ENCODE assay signal across 8 cellular contexts in genomic region chr6:2846873-2847224, GRCh38. TPM values are rescaled to one million over a fixed set of nuclear protein-coding genes. Genes with fewer than 3 reads are reported as not detected.
DNase-seq lines count a peak whose midpoint lies in the region; ATAC-seq and TF ChIP-seq lines count a peak whose summit lies in the region.

No MANE protein-coding gene starts in this region.

- peaks cover 0 to 3% (median 0%) of the 10 kb centered on the region in 5 experiments for H3K9me3 Mint-ChIP-seq in brain

- H3K4me3 Mint-ChIP-seq in brain, result peak overlapping the region in 4 of 5 experiments; percentile 11 to 30 (median 17)

- H3K27me3 Mint-ChIP-seq in brain, result no peaks in the 10 kb centered on the region

- intact Hi-C loops in left ventricle myocardium inferior (cut with micrococcal nuclease), result loop anchor here (5.0 kb wide), 1 partner anchor 85 kb away; no protein-coding TSS in a partner anchor
- intact Hi-C loops in cardiac septum (cut with DNase I), result loop anchor here (1.0 to 10.0 kb wide), 4 partner anchors 65 to 208 kb away; no protein-coding TSS in a partner anchor
- intact Hi-C loops in aorta (cut with DNase I), result loop anchor here (2.0 kb wide), 1 partner anchor 86 kb away; no protein-coding TSS in a partner anchor

- peaks cover 26% of the 10 kb centered on the region for H3K4me1 Mint-ChIP-seq in brain

- H3K36me3 ChIP-seq in left ventricle myocardium inferior, result no peaks in the 10 kb centered on the region
- no peaks in the 10 kb centered on the region for H3K36me3 ChIP-seq in muscle layer of colon (ENCODE audit: insufficient read depth, low read length)
- H3K36me3 ChIP-seq in aorta (ENCODE audit: control insufficient read depth in 1 of 2, insufficient read depth in 2 of 2, low read length in 1 of 2), result no peaks in the 10 kb centered on the region

- 14 to 18% methylated on average over 1 of the region's 1 CpG for WGBS in aorta, 2 donors

- no peak for ATAC-seq in aorta (ENCODE audit: low FRiP score)
- no peak for ATAC-seq in HG03571 (IDR thresholded peaks at IDR 0.05; ENCODE audit: unreplicated experiment)

- peaks cover 43% of the 10 kb centered on the region for H3K4me1 ChIP-seq in left ventricle myocardium inferior
- H3K4me1 ChIP-seq in muscle layer of colon (ENCODE audit: insufficient read depth, low read length), result peaks cover 12% of the 10 kb centered on the region
- no peaks in the 10 kb centered on the region for H3K4me1 ChIP-seq in aorta (ENCODE audit: control insufficient read depth in 1 of 2, insufficient read depth in 2 of 2, low read length in 2 of 2)

- no peaks in the 10 kb centered on the region for H3K36me3 Mint-ChIP-seq in brain

- H3K9me3 ChIP-seq in left ventricle myocardium inferior (replicated peaks) (no peaks in the 10 kb centered on the region), muscle layer of colon (ENCODE audit: low read length) (no peaks in the 10 kb centered on the region), aorta (ENCODE audit: control insufficient read depth, low read length) (no peaks in the 10 kb centered on the region)

- H3K4me3 ChIP-seq in left ventricle myocardium inferior (peak overlapping the region; percentile 7), muscle layer of colon (ENCODE audit: low read depth in 1 of 2, low read length in 2 of 2) (peak overlapping the region in 1 of 2 donors; percentile 15), aorta (ENCODE audit: low read length in 2 of 2) (peak overlapping the region in 1 of 2 donors; percentile 19)

- H3K27me3 ChIP-seq in left ventricle myocardium inferior (ENCODE audit: low read depth), result no peaks in the 10 kb centered on the region
- H3K27me3 ChIP-seq in muscle layer of colon (ENCODE audit: control insufficient read depth in 1 of 2, insufficient read depth in 2 of 2, low read length in 2 of 2), result no peaks in the 10 kb centered on the region
- H3K27me3 ChIP-seq in aorta (ENCODE audit: control insufficient read depth in 1 of 2, insufficient read depth in 2 of 2, low read length in 1 of 2), result no peaks in the 10 kb centered on the region

- peak overlapping the region; percentile 36 for H3K9ac ChIP-seq in muscle layer of colon (ENCODE audit: low read length)

- H3K27ac Mint-ChIP-seq in brain, result peak overlapping the region in 4 of 5 experiments; percentile 15 to 80 (median 42)

- peak overlapping the region; percentile 75 for H3K27ac ChIP-seq in left ventricle myocardium inferior (replicated peaks)
- peak overlapping the region; percentile 83 for H3K27ac ChIP-seq in muscle layer of colon (ENCODE audit: low read depth, low read length)
- H3K27ac ChIP-seq in aorta (ENCODE audit: low read depth in 1 of 2, low read length in 2 of 2), result peak overlapping the region; percentile 36 to 90

- TF ChIP-seq CTCF in left ventricle myocardium inferior (IDR thresholded peaks at IDR 0.05; ENCODE audit: borderline replicate concordance) (no peak), brain (conservative IDR thresholded peaks at IDR 0.05) (no peak)

- DNase-seq in left ventricle myocardium inferior, result no peak
- DNase-seq in cardiac septum (ENCODE audit: low spot score), result no peak
- DNase-seq in aorta, result no peak
- no peak for DNase-seq in ureter (ENCODE audit: low spot score)
- no peak for DNase-seq in NCI-H510A treated with DMSO at 0.1 percent for 48 hours (lab: John Stamatoyannopoulos, UW)

RNA-seq across cellular contexts. Expression of gene SERPINB1, which starts 5.2 kb away (rescaled TPM):
- total RNA-seq in left ventricle myocardium inferior (23.4 TPM), cardiac septum (26.4 TPM), aorta (10 to 100 TPM; 42.8 to 46.6 TPM), ureter (43.8 TPM)
- polyA plus RNA-seq in brain (ENCODE audit: insufficient read depth, low read depth, low replicate concordance) (14.8 TPM), aorta (10 to 100 TPM; 30.2 to 59.5 TPM)

RNA-seq across cellular contexts. Expression of gene SERPINB9, which starts 56.3 kb away (rescaled TPM):
- 3.5 TPM for total RNA-seq in left ventricle myocardium inferior
- 5.3 TPM for total RNA-seq in cardiac septum
- polyA plus RNA-seq in brain (ENCODE audit: insufficient read depth, low read depth, low replicate concordance), result 2.4 TPM
- total RNA-seq in aorta, result 10 to 100 TPM; 11.5 to 14.5 TPM
- polyA plus RNA-seq in aorta, result 1 to 10 TPM; 4.9 to 5.4 TPM
- 6.7 TPM for total RNA-seq in ureter
